ENCODE assay signal across 25 cellular contexts in the genomic region with DNA sequence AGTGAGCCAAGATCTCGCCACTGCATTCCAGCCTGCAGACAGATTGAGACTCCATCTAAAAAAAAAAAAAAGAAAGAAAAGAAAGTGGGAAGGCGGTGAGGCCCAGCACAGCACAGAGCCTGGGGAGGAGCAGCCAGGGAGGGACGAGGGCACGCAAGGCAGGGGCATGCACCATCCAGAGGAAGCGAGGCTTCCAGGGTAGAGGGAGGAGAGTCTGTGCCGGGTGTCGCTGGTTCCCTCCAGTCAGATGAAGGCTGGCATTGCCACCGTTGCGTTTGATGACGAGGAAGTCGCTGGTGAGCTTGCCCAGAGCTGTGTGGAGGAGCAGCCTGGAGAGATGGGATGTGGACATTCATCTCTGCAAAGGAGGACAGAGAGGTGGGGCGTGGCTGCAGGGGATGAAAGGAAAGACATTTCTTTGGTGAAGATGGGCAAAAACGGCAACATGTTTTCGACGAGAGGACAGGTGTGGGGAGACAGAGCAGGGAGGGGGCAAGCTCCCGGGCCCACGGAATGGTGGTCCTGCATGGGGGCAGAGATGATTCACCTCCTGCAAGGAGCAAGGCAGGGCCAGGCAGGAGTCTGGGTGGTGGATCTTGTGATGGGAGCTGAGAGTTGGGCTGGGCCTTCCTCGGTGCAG. TPM values are rescaled to one million over a fixed set of nuclear protein-coding genes. Genes with fewer than 3 reads are reported as not detected.
DNase-seq lines count a peak whose midpoint lies in the region; ATAC-seq and TF ChIP-seq lines count a peak whose summit lies in the region.
"Had no signal": no experiment of that assay in that cellular context is flagged by ENCODE, and none has a peak within 500 bp of the region (broad histone marks: within the 10 kb centered on the region; RNA-seq: fewer than 3 reads in every experiment).

No MANE protein-coding gene starts in this region.

- H4K20me1 ChIP-seq in osteoblast (ENCODE audit: insufficient read depth, low read length) = no peaks in the 10 kb centered on the region

- H3K27me3 ChIP-seq in right atrium auricular region (no peaks in the 10 kb centered on the region), dorsolateral prefrontal cortex (peaks cover 0 to 32% (median 0%) of the 10 kb centered on the region in 45 donors), osteoblast (ENCODE audit: insufficient read depth, low read length) (peaks cover 2% of the 10 kb centered on the region)
- H3K27me3 ChIP-seq: vagina had no signal

- H3K4me2 ChIP-seq in osteoblast (ENCODE audit: insufficient read depth, low read length) = no peak overlapping the region
- H3K4me2 ChIP-seq: GM23338 had no signal

- H3K4me3 ChIP-seq in right atrium auricular region = no peak overlapping the region
- H3K4me3 ChIP-seq in dorsolateral prefrontal cortex = no peak overlapping the region
- H3K4me3 ChIP-seq in osteoblast (ENCODE audit: insufficient read depth, low read length) = no peak overlapping the region
- H3K4me3 ChIP-seq: gastroesophageal sphincter, GM12878, GM23338, SJSA1, vagina had no signal

- TF ChIP-seq CTCF in right atrium auricular region (IDR thresholded peaks at IDR 0.05) (no peak), dorsolateral prefrontal cortex (IDR thresholded peaks at IDR 0.05 in 54 of 56, conservative IDR thresholded peaks at IDR 0.05 in 2 of 56; ENCODE audit: low read depth in 1 of 56, partially characterized antibody in 56 of 56) (no peak), osteoblast (IDR thresholded peaks at IDR 0.05; ENCODE audit: extremely low read depth, low read depth, low read length) (no peak), omental fat pad (IDR thresholded peaks at IDR 0.05) (no peak)

- H3K4me1 ChIP-seq in right atrium auricular region = no peaks in the 10 kb centered on the region
- no peaks in the 10 kb centered on the region for H3K4me1 ChIP-seq in osteoblast (ENCODE audit: insufficient read depth, low read length)
- H3K4me1 ChIP-seq: gastroesophageal sphincter, SJSA1, vagina had no signal

- H3K36me3 ChIP-seq in right atrium auricular region = no peaks in the 10 kb centered on the region
- no peaks in the 10 kb centered on the region for H3K36me3 ChIP-seq in osteoblast (ENCODE audit: insufficient read depth, low read length)
- H3K36me3 ChIP-seq: gastroesophageal sphincter, SJSA1, vagina had no signal

- intact Hi-C loops in left ventricle myocardium superior (cut with micrococcal nuclease) (no loop called here), dorsolateral prefrontal cortex (cut with DNase I) (no loop called here)

- ATAC-seq in left ventricle myocardium superior (no peak), omental fat pad (ENCODE audit: low FRiP score) (no peak), HG02885 (IDR thresholded peaks at IDR 0.05; ENCODE audit: poor library complexity, unreplicated experiment) (no peak)
- ATAC-seq: activated CD4-positive, alpha-beta T cell treated with anti-CD3 and anti-CD28 coated beads for 36 hours; gastroesophageal sphincter; GM12878; left lobe of liver; stimulated activated naive CD8-positive, alpha-beta T cell treated with anti-CD3 and anti-CD28 coated beads, Interleukin-15, amount 100 ng/mL, for 72 hours had no signal

- peak; percentile 15 for DNase-seq in left ventricle myocardium superior
- no peak for DNase-seq in right atrium auricular region (ENCODE audit: low spot score)
- peak in 6 of 10 donors; percentile 6 to 35 (median 22) for DNase-seq in dorsolateral prefrontal cortex
- DNase-seq in osteoblast (ENCODE audit: insufficient read length, low spot score, missing footprints) = peak; percentile 45
- DNase-seq in omental fat pad (ENCODE audit: low spot score) = no peak
- no peak for DNase-seq in NCI-H2196 (lab: John Stamatoyannopoulos, UW; ENCODE audit: unreplicated experiment)
- DNase-seq: activated CD4-positive, alpha-beta T cell treated with anti-CD3 and anti-CD28 coated beads for 36 hours; activated gamma-delta T cell treated with Interleukin-2 at 50 U/mL for 16 hours; hypothalamus; NCI-H1105; NCI-H187; NCI-H2171; NCI-H510A; occipital lobe; stimulated activated CD4-positive, alpha-beta T cell treated with anti-CD3 and anti-CD28 coated beads, Interleukin-2, amount 100 ng/mL, for 48 hours; stimulated activated naive CD8-positive, alpha-beta T cell treated with anti-CD3 and anti-CD28 coated beads, Interleukin-15, amount 100 ng/mL, for 72 hours; T-helper 9 cell had no signal

- H3K27ac ChIP-seq in right atrium auricular region (no peak overlapping the region), dorsolateral prefrontal cortex (no peak overlapping the region), osteoblast (ENCODE audit: low read depth, low read length) (no peak overlapping the region)
- H3K27ac ChIP-seq: gastroesophageal sphincter, SJSA1, vagina, VCaP had no signal

- H2AFZ ChIP-seq in osteoblast (ENCODE audit: low read length) = no peak overlapping the region
- H2AFZ ChIP-seq: GM23338 had no signal

- H3K9me3 ChIP-seq in right atrium auricular region = no peaks in the 10 kb centered on the region
- H3K9me3 ChIP-seq in osteoblast (ENCODE audit: low read depth, low read length) = no peaks in the 10 kb centered on the region
- H3K9me3 ChIP-seq: vagina had no signal

- no peaks in the 10 kb centered on the region for H3K79me2 ChIP-seq in osteoblast (ENCODE audit: insufficient read depth, low read length)

RNA-seq across cellular contexts. Expression of a gene that starts 18.6 kb away (rescaled TPM):
- total RNA-seq in left ventricle myocardium superior = 12.5 TPM
- total RNA-seq in right atrium auricular region = 1 to 10 TPM; 7.6 to 9.7 TPM
- total RNA-seq in dorsolateral prefrontal cortex = 1,000 to 10,000 TPM in 2 of 120 experiments, 100 to 1,000 TPM in 118; 171 to 1,128 (median 638) TPM
- under 0.01 and 0.29 TPM in 2 replicates for total RNA-seq in osteoblast
- 10 to 100 TPM; 12.1 to 31.4 (median 23.2) TPM for total RNA-seq in omental fat pad
- total RNA-seq: activated CD4-positive, alpha-beta T cell treated with anti-CD3 and anti-CD28 coated beads for 36 hours; GM12878 had no signal

Comparison
In these comparisons a context has a peak if more than half of its experiments do, and no peak if none do; other contexts are left out.
1. DNase-seq: peak in left ventricle myocardium superior (single experiment), dorsolateral prefrontal cortex (6 of 10) and osteoblast (single experiment); none in right atrium auricular region (single experiment), omental fat pad (single experiment) and NCI-H2196 (single experiment).
2. RNA of a gene that starts 18.6 kb away (total RNA-seq): 171 to 1,128 TPM in dorsolateral prefrontal cortex; 12.1 to 31.4 TPM in omental fat pad, 12.5 TPM in left ventricle myocardium superior (single experiment), 7.6 to 9.7 TPM in right atrium auricular region and under 0.01 to 0.29 TPM in osteoblast; every median in the first group is over 4 times any median in the second.